In the genomic region with DNA sequence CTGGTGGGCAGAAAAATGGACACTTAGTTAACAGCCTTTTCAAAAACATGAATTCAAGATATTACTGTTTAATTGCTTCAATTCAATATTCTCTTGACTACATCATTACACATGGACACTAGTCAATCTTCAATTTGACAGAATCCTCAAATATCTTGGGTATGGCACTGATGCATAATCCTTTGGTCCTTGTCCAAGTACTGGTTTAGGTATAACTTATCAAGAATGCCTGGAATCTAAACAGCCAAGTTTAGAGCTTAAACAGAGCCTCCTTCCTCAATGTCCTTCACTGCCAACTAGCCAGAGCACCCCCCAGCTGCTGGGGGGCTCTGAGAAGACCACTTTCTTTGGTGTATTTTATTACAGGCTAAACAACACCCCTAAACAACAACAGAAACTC, we compare ENCODE assay signal across 2 cellular contexts.
TF ChIP-seq lines count a peak whose summit lies in the region.

No MANE protein-coding gene starts in this region.

TF ChIP-seq in A549, 52 proteins besides CTCF, POLR2A, EP300 and RAD21:
- no peak for TF ChIP-seq KDM5A (IDR thresholded peaks at IDR 0.05)
- TF ChIP-seq HDAC2 (IDR thresholded peaks at IDR 0.05) = no peak
- no peak for TF ChIP-seq CBX8 (IDR thresholded peaks at IDR 0.05)
- no peak for TF ChIP-seq SMC3 (IDR thresholded peaks at IDR 0.05)
- TF ChIP-seq, protein P1, sequence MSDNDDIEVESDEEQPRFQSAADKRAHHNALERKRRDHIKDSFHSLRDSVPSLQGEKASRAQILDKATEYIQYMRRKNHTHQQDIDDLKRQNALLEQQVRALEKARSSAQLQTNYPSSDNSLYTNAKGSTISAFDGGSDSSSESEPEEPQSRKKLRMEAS (IDR thresholded peaks at IDR 0.05) = no peak
- TF ChIP-seq RFX5 (IDR thresholded peaks at IDR 0.05) = no peak
- no peak for TF ChIP-seq HEYL (CRISPR knock-in tag; IDR thresholded peaks at IDR 0.05)
- TF ChIP-seq, protein P2, sequence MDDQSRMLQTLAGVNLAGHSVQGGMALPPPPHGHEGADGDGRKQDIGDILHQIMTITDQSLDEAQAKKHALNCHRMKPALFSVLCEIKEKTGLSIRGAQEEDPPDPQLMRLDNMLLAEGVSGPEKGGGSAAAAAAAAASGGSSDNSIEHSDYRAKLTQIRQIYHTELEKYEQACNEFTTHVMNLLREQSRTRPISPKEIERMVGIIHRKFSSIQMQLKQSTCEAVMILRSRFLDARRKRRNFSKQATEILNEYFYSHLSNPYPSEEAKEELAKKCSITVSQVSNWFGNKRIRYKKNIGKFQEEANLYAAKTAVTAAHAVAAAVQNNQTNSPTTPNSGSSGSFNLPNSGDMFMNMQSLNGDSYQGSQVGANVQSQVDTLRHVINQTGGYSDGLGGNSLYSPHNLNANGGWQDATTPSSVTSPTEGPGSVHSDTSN (IDR thresholded peaks at IDR 0.05) = no peak
- TF ChIP-seq ZFP36 (IDR thresholded peaks at IDR 0.05; ENCODE audit: borderline replicate concordance, partially characterized antibody) = no peak
- no peak for TF ChIP-seq CBX2 (IDR thresholded peaks at IDR 0.05; ENCODE audit: borderline replicate concordance, low read depth)
- TF ChIP-seq TP53 (CRISPR knock-in tag; IDR thresholded peaks at IDR 0.05) = no peak
- TF ChIP-seq, protein P3, sequence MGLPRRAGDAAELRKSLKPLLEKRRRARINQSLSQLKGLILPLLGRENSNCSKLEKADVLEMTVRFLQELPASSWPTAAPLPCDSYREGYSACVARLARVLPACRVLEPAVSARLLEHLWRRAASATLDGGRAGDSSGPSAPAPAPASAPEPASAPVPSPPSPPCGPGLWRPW (IDR thresholded peaks at IDR 0.05) = no peak

TF ChIP-seq in IMR-90, 13 proteins besides CTCF, POLR2A, EP300 and RAD21:
- TF ChIP-seq, protein P4, sequence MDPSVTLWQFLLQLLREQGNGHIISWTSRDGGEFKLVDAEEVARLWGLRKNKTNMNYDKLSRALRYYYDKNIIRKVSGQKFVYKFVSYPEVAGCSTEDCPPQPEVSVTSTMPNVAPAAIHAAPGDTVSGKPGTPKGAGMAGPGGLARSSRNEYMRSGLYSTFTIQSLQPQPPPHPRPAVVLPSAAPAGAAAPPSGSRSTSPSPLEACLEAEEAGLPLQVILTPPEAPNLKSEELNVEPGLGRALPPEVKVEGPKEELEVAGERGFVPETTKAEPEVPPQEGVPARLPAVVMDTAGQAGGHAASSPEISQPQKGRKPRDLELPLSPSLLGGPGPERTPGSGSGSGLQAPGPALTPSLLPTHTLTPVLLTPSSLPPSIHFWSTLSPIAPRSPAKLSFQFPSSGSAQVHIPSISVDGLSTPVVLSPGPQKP (IDR thresholded peaks at IDR 0.05; ENCODE audit: borderline replicate concordance, low read depth, low read length) = no peak
- no peak for TF ChIP-seq CHD1 (IDR thresholded peaks at IDR 0.05; ENCODE audit: low read depth, low read length)
- TF ChIP-seq MAZ (IDR thresholded peaks at IDR 0.05; ENCODE audit: borderline replicate concordance, low read depth, low read length) = no peak
- TF ChIP-seq CEBPB (IDR thresholded peaks at IDR 0.05; ENCODE audit: low read depth, low read length) = no peak
- TF ChIP-seq BHLHE40 (IDR thresholded peaks at IDR 0.05; ENCODE audit: low read depth, low read length) = no peak
- no peak for TF ChIP-seq SMC3 (IDR thresholded peaks at IDR 0.05; ENCODE audit: low read depth, low read length)
TF ChIP-seq in IMR-90: peak in this region for 0.
